Comparison of ENCODE assay signal across 8 cellular contexts in genomic region chr2:73283545-73284295, GRCh38. TPM values are rescaled to one million over a fixed set of nuclear protein-coding genes. Genes with fewer than 3 reads are reported as not detected.
DNase-seq lines count a peak whose midpoint lies in the region; ATAC-seq, FAIRE-seq and TF ChIP-seq lines count a peak whose summit lies in the region.

No MANE protein-coding gene starts in this region.

- TF ChIP-seq RAD21 in A549 (conservative IDR thresholded peaks at IDR 0.05 in 1 of 2, IDR thresholded peaks at IDR 0.05 in 1 of 2) (no peak), H1 (IDR thresholded peaks at IDR 0.05 in 1 of 2, conservative IDR thresholded peaks at IDR 0.05 in 1 of 2; ENCODE audit: low read depth in 2 of 2, low read length in 2 of 2) (no peak)

- peak overlapping the region; percentile 97 for H2BK12ac ChIP-seq in H1 (ENCODE audit: low read depth, low read length)

- peaks cover 14% of the 10 kb centered on the region for H3K79me1 ChIP-seq in H1 (ENCODE audit: low read depth, low read length)

- peak overlapping the region; percentile 95; the same call in 1 of the 2 replicates for H2AK5ac ChIP-seq in H1 (ENCODE audit: low read depth, low read length)

- peak overlapping the region; percentile 78 to 90 for H3K27ac ChIP-seq in A549
- peak overlapping the region; percentile 49; the same call in 1 of the 2 replicates for H3K27ac ChIP-seq in H1 (ENCODE audit: low read depth, low read length)

- no peaks in the 10 kb centered on the region for H3K9me3 ChIP-seq in A549
- H3K9me3 ChIP-seq in H1 (ENCODE audit: insufficient read depth in 2 of 2, low read depth in 1 of 2, low read length in 1 of 2): no peaks in the 10 kb centered on the region

- no peak for DNase-seq in A549 (ENCODE audit: low read depth in 1 of 2, low spot score in 1 of 2)
- no peak for DNase-seq in GM18507 (ENCODE audit: extremely low spot score, insufficient read length, low read depth)
- peak in 1 of 2 experiments; percentile 78 for DNase-seq in H1 (ENCODE audit: low read depth in 1 of 2, low spot score in 2 of 2)
- peak in 4 of 10 donors; percentile 13 to 24 (median 18) for DNase-seq in naive thymus-derived CD8-positive, alpha-beta T cell
- no peak for DNase-seq in GM19239 (ENCODE audit: insufficient read length, low spot score)
- no peak for DNase-seq in NCI-H774 (lab: John Stamatoyannopoulos, UW)

- H3K9ac ChIP-seq in H1 (replicated peaks in 1 of 4; ENCODE audit: extremely low read depth in 1 of 4, low read depth in 3 of 4, low read length in 3 of 4): peak overlapping the region; percentile 58 to 74 (median 72)

- peak overlapping the region; percentile 60 to 95 (median 89) for H3K4me3 Mint-ChIP-seq in naive thymus-derived CD8-positive, alpha-beta T cell

- H3K9me3 Mint-ChIP-seq in naive thymus-derived CD8-positive, alpha-beta T cell: no peaks in the 10 kb centered on the region

- peak overlapping the region; percentile 68 for H4K5ac ChIP-seq in H1 (ENCODE audit: insufficient read length, low read depth, low read length)

- H3K4ac ChIP-seq in H1 (replicated peaks; ENCODE audit: insufficient read length, low read depth, low read length): peak overlapping the region; percentile 32

- peak overlapping the region; percentile 81 for H3K4me2 ChIP-seq in A549
- peak overlapping the region; percentile 91 to 95 for H3K4me2 ChIP-seq in H1 (ENCODE audit: insufficient read depth in 1 of 2, low read depth in 2 of 2, low read length in 2 of 2)

- H3K56ac ChIP-seq in H1 (replicated peaks; ENCODE audit: insufficient read length, low read depth, low read length): peak overlapping the region; percentile 22

- peaks cover 17% of the 10 kb centered on the region for H3K23me2 ChIP-seq in H1 (ENCODE audit: low read depth, low read length)

- H3K4me1 ChIP-seq in A549: peaks cover 12% of the 10 kb centered on the region; the same call in 1 of the 3 replicates
- peaks cover 5 to 17% (median 10%) of the 10 kb centered on the region in 4 experiments for H3K4me1 ChIP-seq in H1 (replicated peaks in 1 of 4; ENCODE audit: control insufficient read depth in 3 of 4, insufficient read depth in 4 of 4, low read length in 3 of 4)

- H3K36me3 Mint-ChIP-seq in naive thymus-derived CD8-positive, alpha-beta T cell: peaks cover 0 to 6% (median 0%) of the 10 kb centered on the region in 3 donors

- H2BK120ac ChIP-seq in H1 (replicated peaks; ENCODE audit: low read depth, low read length): peak overlapping the region; percentile 28

- FAIRE-seq in A549 (lab: Jason Lieb, UNC): no peak
- peak; percentile 56 for FAIRE-seq in GM18507 (lab: Jason Lieb, UNC)
- no peak for FAIRE-seq in H1 (lab: Jason Lieb, UNC)
- FAIRE-seq in GM19239 (lab: Jason Lieb, UNC): no peak

- H3K14ac ChIP-seq in H1 (ENCODE audit: insufficient read length): no peak overlapping the region

- H3K18ac ChIP-seq in H1 (ENCODE audit: extremely low read depth, low read length): peak overlapping the region; percentile 95

- TF ChIP-seq EP300 in A549 (IDR thresholded peaks at IDR 0.05) (no peak), H1 (IDR thresholded peaks at IDR 0.05; ENCODE audit: borderline replicate concordance in 1 of 2, low read depth in 2 of 2, low read length in 2 of 2) (no peak)

- peak overlapping the region; percentile 94 for H2BK5ac ChIP-seq in H1 (ENCODE audit: low read depth, low read length)

- POLR2A ChIA-PET in A549 (lab: Yijun Ruan, JAX): interaction anchor here (0.8 kb wide), 1 partner anchor 51 kb away, joined by 3 read pairs; the partner anchor contains the start of gene PRADC1
- POLR2A ChIA-PET in H1 (lab: Charles Lee; ENCODE audit: partially characterized antibody): interaction anchor here (0.9 to 1.6 kb wide), 7 partner anchors 9 to 39 kb away, joined by 3 to 5 read pairs (median 4); no protein-coding TSS in a partner anchor
- POLR2A ChIA-PET in naive thymus-derived CD8-positive, alpha-beta T cell (lab: Charles Lee): interaction anchor here (0.6 to 2.4 kb wide), 6 partner anchors 10 to 454 kb away, joined by 3 to 30 read pairs (median 8); partner anchors contain the start of genes ALMS1, CCT7, EGR4 and PRADC1

- H3K27me3 ChIP-seq in H1 (replicated peaks in 1 of 4; ENCODE audit: control insufficient read depth in 3 of 4, extremely low read depth in 1 of 4, insufficient read depth in 3 of 4, low read length in 3 of 4): peaks cover 0 to 20% (median 10%) of the 10 kb centered on the region in 4 experiments; a peak in 6 of 7 replicates

- H4K20me1 ChIP-seq in H1 (replicated peaks in 1 of 2; ENCODE audit: control insufficient read depth in 1 of 2, insufficient read depth in 2 of 2, low read length in 2 of 2): peaks cover 2 to 24% of the 10 kb centered on the region in 2 experiments

- H3K4me3 ChIP-seq in A549 (peak overlapping the region; percentile 77), H1 (ENCODE audit: extremely low read depth in 1 of 4, insufficient read depth in 2 of 4, low read depth in 3 of 4, low read length in 4 of 4) (peak overlapping the region; percentile 68 to 92 (median 76))

- TF ChIP-seq POLR2A in A549 (IDR thresholded peaks at IDR 0.05; ENCODE audit: low read length) (no peak), H1 (IDR thresholded peaks at IDR 0.05; ENCODE audit: control extremely low read depth in 1 of 2, low read depth in 2 of 2, low read length in 2 of 2) (no peak)

- 21% methylated on average over 20 of the region's 43 CpGs for WGBS in A549 (ENCODE audit: missing lambda C conversion rate)
- WGBS in H1 (ENCODE audit: extremely low coverage in 1 of 2, insufficient coverage in 1 of 2, insufficient read length in 1 of 2, insufficient replicate concordance in 2 of 2, low coverage in 1 of 2, low lambda C conversion rate in 2 of 2, missing lambda C conversion rate in 1 of 2), 2 experiments: 6% methylated on average over 33 of the region's 43 CpGs; no CpG with 5 or more reads in 1 of the 2 experiments

- peaks cover 0 to 7% (median 0%) of the 10 kb centered on the region in 4 experiments; a peak in 1 of 8 replicates for H3K36me3 ChIP-seq in H1 (ENCODE audit: control insufficient read depth in 2 of 4, insufficient read depth in 4 of 4, low read length in 3 of 4)

- H3K23ac ChIP-seq in H1 (ENCODE audit: insufficient read length): no peak overlapping the region

- TF ChIP-seq CTCF in A549 (IDR thresholded peaks at IDR 0.05) (no peak), H1 (IDR thresholded peaks at IDR 0.05; ENCODE audit: control extremely low read depth in 1 of 3, insufficient read depth in 1 of 3, low read depth in 1 of 3, low read length in 3 of 3) (no peak)

- peak overlapping the region; percentile 61; the same call in 1 of the 2 replicates for H2BK20ac ChIP-seq in H1 (ENCODE audit: low read length)

- ATAC-seq in A549: peak; percentile 36 to 70
- peak; percentile 9 for ATAC-seq in HG03064 (IDR thresholded peaks at IDR 0.05; ENCODE audit: low read depth, unreplicated experiment)
- peak; percentile 71 for ATAC-seq in SK-N-SH treated with all-trans-retinoic acid at 6 μM for 48 hours
- ATAC-seq in naive thymus-derived CD8-positive, alpha-beta T cell: peak; percentile 27 to 43

- H4K8ac ChIP-seq in H1 (ENCODE audit: extremely low read depth, insufficient read depth, low read length): peak overlapping the region; percentile 90

- CTCF ChIA-PET in A549 (lab: Yijun Ruan, JAX): interaction anchor here (3.4 to 8.8 kb wide), 2 partner anchors 7 to 12 kb away, joined by 13 to 107 read pairs; partner anchors contain the start of gene EGR4
- CTCF ChIA-PET in H1 (lab: Charles Lee; ENCODE audit: partially characterized antibody): interaction anchor here (1.0 to 1.2 kb wide), 2 partner anchors 22 to 47 kb away, joined by 3 to 4 read pairs; no protein-coding TSS in a partner anchor

- peaks cover 0 to 30% of the 10 kb centered on the region in 2 experiments; a peak in 3 of 4 replicates for H3K79me2 ChIP-seq in H1 (ENCODE audit: control insufficient read depth in 1 of 2, insufficient read depth in 2 of 2, low read length in 2 of 2)

- no peak overlapping the region for H2AFZ ChIP-seq in H1 (ENCODE audit: low read length)

- peak overlapping the region in 9 of 10 donors; percentile 50 to 93 (median 83) for H3K27ac Mint-ChIP-seq in naive thymus-derived CD8-positive, alpha-beta T cell

- H3K4me1 Mint-ChIP-seq in naive thymus-derived CD8-positive, alpha-beta T cell: peaks cover 27 to 42% (median 32%) of the 10 kb centered on the region in 4 donors

- peak overlapping the region; percentile 25; the same call in 1 of the 2 replicates for H2BK15ac ChIP-seq in H1 (ENCODE audit: low read length)

- peaks cover 0 to 9% (median 5%) of the 10 kb centered on the region in 5 donors for H3K27me3 Mint-ChIP-seq in naive thymus-derived CD8-positive, alpha-beta T cell

- peak overlapping the region; percentile 75 for H4K91ac ChIP-seq in H1 (replicated peaks; ENCODE audit: insufficient read length, low read length)

RNA-seq across cellular contexts. Expression of gene FBXO41, which starts 0.6 kb away (rescaled TPM):
- polyA plus RNA-seq in A549 (2011; rRNA removed): 3.2 and 4.8 TPM in 2 replicates
- 2.9 and 4.4 TPM in 2 replicates for polyA plus RNA-seq in A549 (2012; cell fraction: cytosol; rRNA removed)
- polyA plus RNA-seq in A549 (2012; cell fraction: nucleus; rRNA removed): 12.7 and 13.0 TPM in 2 replicates
- 5.0 to 7.0 TPM (median 6.4 TPM) in 3 replicates for polyA plus RNA-seq in A549 (2017; fragmentation: RNase III; extraction: RNeasy Plus Mini Kit Qiagen cat#74134 plus additional on column Dnase treatment)
- 4.7 and 5.1 TPM in 2 replicates for polyA minus RNA-seq in A549 (2011; rRNA and poly(A)+ RNA removed)
- 13.5 and 14.3 TPM in 2 replicates for total RNA-seq in H1 (2021; fragmentation: NEBNext Ultra II Directional; extraction: Animal tissue kit (Norgen Biotek cat#: 25700))
- polyA plus RNA-seq in H1 (2011; rRNA removed): 11.2 and 16.3 TPM in 2 replicates
- 14.8 TPM for polyA plus RNA-seq in H1 (2011; cell fraction: cytosol; rRNA removed)
- 64.1 TPM for polyA plus RNA-seq in H1 (2011; cell fraction: nucleus; rRNA removed)
- polyA plus RNA-seq in H1 (2012, experiment 1 of 2): 10.8 to 13.2 TPM (median 12.2 TPM) in 4 replicates
- 7.5 TPM for polyA plus RNA-seq in H1 (2012, experiment 2 of 2)
- polyA plus RNA-seq in H1 (2013, experiment 1 of 2): 9.2 TPM
- polyA plus RNA-seq in H1 (2013, experiment 2 of 2): 7.3 TPM
- polyA minus RNA-seq in H1 (2011; rRNA and poly(A)+ RNA removed): 9.5 and 11.5 TPM in 2 replicates
- polyA minus RNA-seq in H1 (2011; cell fraction: cytosol; rRNA and poly(A)+ RNA removed): 8.5 TPM
- polyA minus RNA-seq in H1 (2011; cell fraction: nucleus; rRNA and poly(A)+ RNA removed): 17.1 TPM
- 10 to 100 TPM; 26.5 to 28.0 TPM for total RNA-seq in naive thymus-derived CD8-positive, alpha-beta T cell
- polyA plus RNA-seq in naive thymus-derived CD8-positive, alpha-beta T cell: 1 to 10 TPM; 1.0 to 2.7 (median 1.8) TPM

RNA-seq across cellular contexts. Expression of gene EGR4, which starts 9.6 kb away (rescaled TPM):
- 0.03 TPM in 1 of 2 replicates, not detected in the other for polyA plus RNA-seq in A549 (2011; rRNA removed)
- polyA plus RNA-seq in A549 (2012; cell fraction: cytosol; rRNA removed): 0.05 and 0.12 TPM in 2 replicates
- polyA plus RNA-seq in A549 (2012; cell fraction: nucleus; rRNA removed): 0.18 and 0.26 TPM in 2 replicates
- polyA plus RNA-seq in A549 (2017; fragmentation: RNase III; extraction: RNeasy Plus Mini Kit Qiagen cat#74134 plus additional on column Dnase treatment): not detected in 3 replicates
- 0.10 TPM in 1 of 2 replicates, not detected in the other for polyA minus RNA-seq in A549 (2011; rRNA and poly(A)+ RNA removed)
- total RNA-seq in H1 (2021; fragmentation: NEBNext Ultra II Directional; extraction: Animal tissue kit (Norgen Biotek cat#: 25700)): 0.20 TPM in 1 of 2 replicates, not detected in the other
- 0.08 TPM in 1 of 2 replicates, not detected in the other for polyA plus RNA-seq in H1 (2011; rRNA removed)
- polyA plus RNA-seq in H1 (2011; cell fraction: cytosol; rRNA removed): 0.05 TPM
- polyA plus RNA-seq in H1 (2011; cell fraction: nucleus; rRNA removed): 0.09 TPM
- 0.06 to 0.12 TPM (median 0.07 TPM) in 3 of 4 replicates, not detected in the other for polyA plus RNA-seq in H1 (2012, experiment 1 of 2)
- not detected for polyA plus RNA-seq in H1 (2012, experiment 2 of 2)
- 0.02 TPM for polyA plus RNA-seq in H1 (2013, experiment 1 of 2)
- polyA plus RNA-seq in H1 (2013, experiment 2 of 2): 0.04 TPM
- polyA minus RNA-seq in H1 (2011; rRNA and poly(A)+ RNA removed): not detected in 2 replicates
- not detected for polyA minus RNA-seq in H1 (2011; cell fraction: cytosol; rRNA and poly(A)+ RNA removed)
- polyA minus RNA-seq in H1 (2011; cell fraction: nucleus; rRNA and poly(A)+ RNA removed): 0.80 TPM
- total RNA-seq in naive thymus-derived CD8-positive, alpha-beta T cell: not detected
- polyA plus RNA-seq in naive thymus-derived CD8-positive, alpha-beta T cell: not detected

RNA-seq across cellular contexts. Expression of gene CCT7, which starts 49.6 kb away (rescaled TPM):
- polyA plus RNA-seq in A549 (2011; rRNA removed) (685 and 775 TPM in 2 replicates), A549 (2017; fragmentation: RNase III; extraction: RNeasy Plus Mini Kit Qiagen cat#74134 plus additional on column Dnase treatment) (750 to 850 TPM (median 838 TPM) in 3 replicates), H1 (2011; rRNA removed) (440 and 465 TPM in 2 replicates)
- polyA plus RNA-seq in A549 (2012; cell fraction: cytosol; rRNA removed): 758 and 765 TPM in 2 replicates
- 705 and 733 TPM in 2 replicates for polyA plus RNA-seq in A549 (2012; cell fraction: nucleus; rRNA removed)
- 729 and 802 TPM in 2 replicates for polyA minus RNA-seq in A549 (2011; rRNA and poly(A)+ RNA removed)
- 474 and 486 TPM in 2 replicates for total RNA-seq in H1 (2021; fragmentation: NEBNext Ultra II Directional; extraction: Animal tissue kit (Norgen Biotek cat#: 25700))
- polyA plus RNA-seq in H1 (2011; cell fraction: cytosol; rRNA removed): 483 TPM
- polyA plus RNA-seq in H1 (2011; cell fraction: nucleus; rRNA removed): 363 TPM
- 514 to 726 TPM (median 597 TPM) in 4 replicates for polyA plus RNA-seq in H1 (2012, experiment 1 of 2)
- polyA plus RNA-seq in H1 (2012, experiment 2 of 2): 623 TPM
- 488 TPM for polyA plus RNA-seq in H1 (2013, experiment 1 of 2)
- 468 TPM for polyA plus RNA-seq in H1 (2013, experiment 2 of 2)
- 487 and 491 TPM in 2 replicates for polyA minus RNA-seq in H1 (2011; rRNA and poly(A)+ RNA removed)
- polyA minus RNA-seq in H1 (2011; cell fraction: cytosol; rRNA and poly(A)+ RNA removed): 206 TPM
- polyA minus RNA-seq in H1 (2011; cell fraction: nucleus; rRNA and poly(A)+ RNA removed): 137 TPM
- 100 to 1,000 TPM; 206 to 217 TPM for total RNA-seq in naive thymus-derived CD8-positive, alpha-beta T cell
- 100 to 1,000 TPM; 294 to 306 (median 299) TPM for polyA plus RNA-seq in naive thymus-derived CD8-positive, alpha-beta T cell

RNA-seq across cellular contexts. Expression of gene PRADC1, which starts 50.7 kb away (rescaled TPM):
- 9.5 and 11.2 TPM in 2 replicates for polyA plus RNA-seq in A549 (2011; rRNA removed)
- 19.3 and 26.0 TPM in 2 replicates for polyA plus RNA-seq in A549 (2012; cell fraction: cytosol; rRNA removed)
- 11.1 and 12.5 TPM in 2 replicates for polyA plus RNA-seq in A549 (2012; cell fraction: nucleus; rRNA removed)
- polyA plus RNA-seq in A549 (2017; fragmentation: RNase III; extraction: RNeasy Plus Mini Kit Qiagen cat#74134 plus additional on column Dnase treatment): 12.1 to 13.9 TPM (median 12.4 TPM) in 3 replicates
- polyA minus RNA-seq in A549 (2011; rRNA and poly(A)+ RNA removed): 12.2 and 14.2 TPM in 2 replicates
- total RNA-seq in H1 (2021; fragmentation: NEBNext Ultra II Directional; extraction: Animal tissue kit (Norgen Biotek cat#: 25700)): 7.5 and 8.9 TPM in 2 replicates
- polyA plus RNA-seq in H1 (2011; rRNA removed): 13.1 and 13.3 TPM in 2 replicates
- polyA plus RNA-seq in H1 (2011; cell fraction: cytosol; rRNA removed): 9.1 TPM
- 10.3 TPM for polyA plus RNA-seq in H1 (2011; cell fraction: nucleus; rRNA removed)
- polyA plus RNA-seq in H1 (2012, experiment 1 of 2): 6.0 to 10.3 TPM (median 8.5 TPM) in 4 replicates
- polyA plus RNA-seq in H1 (2012, experiment 2 of 2): 11.7 TPM
- polyA plus RNA-seq in H1 (2013, experiment 1 of 2): 9.0 TPM
- polyA plus RNA-seq in H1 (2013, experiment 2 of 2): 11.5 TPM
- polyA minus RNA-seq in H1 (2011; rRNA and poly(A)+ RNA removed): 5.9 TPM in 2 replicates
- 4.0 TPM for polyA minus RNA-seq in H1 (2011; cell fraction: cytosol; rRNA and poly(A)+ RNA removed)
- 3.7 TPM for polyA minus RNA-seq in H1 (2011; cell fraction: nucleus; rRNA and poly(A)+ RNA removed)
- total RNA-seq in naive thymus-derived CD8-positive, alpha-beta T cell: 10 to 100 TPM in 1 of 2 experiments, 1 to 10 TPM in 1; 7.8 to 10.7 TPM
- polyA plus RNA-seq in naive thymus-derived CD8-positive, alpha-beta T cell: 10 to 100 TPM; 26.1 to 38.8 (median 27.6) TPM

Comparison
In these comparisons a context has a peak if more than half of its experiments do, and no peak if none do; other contexts are left out.
1. ATAC-seq: peak in every context shown above with its lines; median percentile 71 in SK-N-SH treated with all-trans-retinoic acid at 6 μM for 48 hours; 53 in A549; 35 in naive thymus-derived CD8-positive, alpha-beta T cell; 9 in HG03064.
2. Of the 18 proteins assayed by ChIP-seq in both H1 and A549: peak only in H1: MAX; only in A549: RNF2; in both: PHF8; in neither: 15.